ENCODE assay signal across 1 cellular context in genomic region chr3:13244695-13245449, GRCh38.
TF ChIP-seq lines count a peak whose summit lies in the region.

No MANE protein-coding gene starts in this region.

TF ChIP-seq in H1, 55 proteins besides CTCF, POLR2A, EP300 and RAD21:
- TF ChIP-seq RFX5 (IDR thresholded peaks at IDR 0.05; ENCODE audit: borderline replicate concordance, low read depth, low read length), result no peak
- no peak for TF ChIP-seq SIRT6 (IDR thresholded peaks at IDR 0.05; ENCODE audit: low read length)
- TF ChIP-seq GTF2F1 (IDR thresholded peaks at IDR 0.05; ENCODE audit: borderline replicate concordance, low read depth, low read length), result no peak
TF ChIP-seq in H1: peak in this region for 0.
